In genomic region chr17:82424001-82424862, GRCh38 we compare ENCODE assay signal across 8 cellular contexts. TPM values are rescaled to one million over a fixed set of nuclear protein-coding genes. Genes with fewer than 3 reads are reported as not detected.
DNase-seq lines count a peak whose midpoint lies in the region; ATAC-seq and TF ChIP-seq lines count a peak whose summit lies in the region.

No MANE protein-coding gene starts in this region.

- H3K27ac ChIP-seq in C4-2B: no peak overlapping the region
- no peak overlapping the region for H3K27ac ChIP-seq in body of pancreas
- peak overlapping the region; percentile 75 to 81 for H3K27ac ChIP-seq in testis

- H3K9me3 Mint-ChIP-seq in T-cell: no peaks in the 10 kb centered on the region

- no peaks in the 10 kb centered on the region for H3K27me3 Mint-ChIP-seq in T-cell

- peaks cover 28% of the 10 kb centered on the region for H3K36me3 Mint-ChIP-seq in T-cell

- TF ChIP-seq POLR2A in body of pancreas (IDR thresholded peaks at IDR 0.05) (no peak), testis (IDR thresholded peaks at IDR 0.05) (no peak)

- CTCF ChIA-PET in T-cell (lab: Charles Lee): interaction anchor here in 1 of 2 donors (0.6 kb wide), 1 partner anchor 181 kb away, joined by 3 read pairs; no protein-coding TSS in a partner anchor

- H3K9me3 ChIP-seq in body of pancreas (no peaks in the 10 kb centered on the region), testis (no peaks in the 10 kb centered on the region)

- peak; percentile 83 for TF ChIP-seq CTCF in C4-2B (conservative IDR thresholded peaks at IDR 0.05)
- TF ChIP-seq CTCF in HFF-Myc (IDR thresholded peaks at IDR 0.05; ENCODE audit: low read depth, low read length, missing control alignments): peak; percentile 85
- peak in 6 of 7 experiments; percentile 35 to 61 (median 51) for TF ChIP-seq CTCF in body of pancreas (IDR thresholded peaks at IDR 0.05)
- peak; percentile 80 to 88 (median 81) for TF ChIP-seq CTCF in testis (IDR thresholded peaks at IDR 0.05)

- H3K4me1 ChIP-seq in body of pancreas: peaks cover 6% of the 10 kb centered on the region
- peaks cover 11% of the 10 kb centered on the region for H3K4me1 ChIP-seq in testis

- H3K4me3 ChIP-seq in HFF-Myc (replicated peaks; ENCODE audit: low read depth, low read length) (no peak overlapping the region), body of pancreas (no peak overlapping the region), testis (peak overlapping the region in 1 of 2 donors; percentile 29)

- DNase-seq in HFF-Myc (ENCODE audit: extremely low read depth, low read depth) (no peak), T-cell (peak in 30 of 34 experiments; percentile 21 to 60 (median 48)), body of pancreas (peak in 3 of 4 donors; percentile 46 to 54 (median 50)), lung microvascular endothelial cell (ENCODE audit: low read depth in 2 of 2) (peak; percentile 58 to 61), testis (peak; percentile 88)

- WGBS in body of pancreas, 2 donors: 85 to 90% methylated on average over 24 to 25 of the region's 25 CpGs
- WGBS in testis, 2 donors: 46 to 59% methylated on average over 25 of the region's 25 CpGs

- no peak overlapping the region for H3K27ac Mint-ChIP-seq in T-cell

- ATAC-seq in T-cell (replicated peaks in 1 of 4) (peak in 1 of 4 experiments; percentile 56), body of pancreas (no peak), HG03097 (IDR thresholded peaks at IDR 0.05; ENCODE audit: low FRiP score, unreplicated experiment) (no peak), HG02870 (IDR thresholded peaks at IDR 0.05; ENCODE audit: unreplicated experiment) (no peak)

- intact Hi-C loops in body of pancreas (cut with DNase I): no loop called here
- intact Hi-C loops in testis (cut with DNase I; ENCODE audit: low total_unique reads): no loop called here

- no peaks in the 10 kb centered on the region for H3K27me3 ChIP-seq in body of pancreas
- H3K27me3 ChIP-seq in testis: no peaks in the 10 kb centered on the region

- H3K4me3 Mint-ChIP-seq in T-cell: no peak overlapping the region

- no peaks in the 10 kb centered on the region for H3K36me3 ChIP-seq in body of pancreas (replicated peaks in 1 of 2; ENCODE audit: insufficient read depth in 1 of 2, low read depth in 2 of 2)
- no peaks in the 10 kb centered on the region for H3K36me3 ChIP-seq in testis (ENCODE audit: low read depth, missing control alignments)

- peaks cover 16 to 34% (median 26%) of the 10 kb centered on the region in 3 donors for H3K4me1 Mint-ChIP-seq in T-cell

- POLR2A ChIA-PET in T-cell (lab: Charles Lee): no interaction called here

RNA-seq across cellular contexts. Expression of gene OGFOD3, which starts 5.8 kb away (rescaled TPM):
- total RNA-seq in T-cell (10 to 100 TPM; 22.0 to 32.2 (median 29.2) TPM), body of pancreas (10 to 100 TPM; 16.8 to 40.0 TPM), lung microvascular endothelial cell (13.9 and 19.8 TPM in 2 replicates), testis (10 to 100 TPM; 28.9 to 37.4 TPM)
- polyA plus RNA-seq in testis (ENCODE audit: insufficient read depth, low read depth, low replicate concordance): 19.6 TPM

RNA-seq across cellular contexts. Expression of gene HEXD, which starts 6.1 kb away (rescaled TPM):
- total RNA-seq in T-cell: 100 to 1,000 TPM in 3 of 5 donors, 10 to 100 TPM in 2; 51.2 to 128 (median 113) TPM
- total RNA-seq in body of pancreas: 100 to 1,000 TPM in 1 of 2 donors, 10 to 100 TPM in 1; 54.7 to 188 TPM
- total RNA-seq in lung microvascular endothelial cell: 9.8 and 13.3 TPM in 2 replicates
- total RNA-seq in testis: 10 to 100 TPM; 90.9 to 95.3 TPM
- polyA plus RNA-seq in testis (ENCODE audit: insufficient read depth, low read depth, low replicate concordance): 24.4 TPM

RNA-seq across cellular contexts. Expression of gene CYBC1, which starts 26.3 kb away (rescaled TPM):
- total RNA-seq in T-cell: 100 to 1,000 TPM; 148 to 274 (median 262) TPM
- 10 to 100 TPM; 53.1 to 68.2 TPM for total RNA-seq in body of pancreas
- 31.8 and 57.1 TPM in 2 replicates for total RNA-seq in lung microvascular endothelial cell
- total RNA-seq in testis: 10 to 100 TPM; 61.1 to 88.2 TPM
- polyA plus RNA-seq in testis (ENCODE audit: insufficient read depth, low read depth, low replicate concordance): 46.3 TPM

RNA-seq across cellular contexts. Expression of gene NARF, which starts 34.3 kb away (rescaled TPM):
- total RNA-seq in T-cell (100 to 1,000 TPM in 3 of 5 donors, 10 to 100 TPM in 2; 85.7 to 113 (median 101) TPM), body of pancreas (10 to 100 TPM; 14.5 to 85.4 TPM), lung microvascular endothelial cell (50.1 and 96.2 TPM in 2 replicates), testis (100 to 1,000 TPM; 115 to 130 TPM)
- 161 TPM for polyA plus RNA-seq in testis (ENCODE audit: insufficient read depth, low read depth, low replicate concordance)

RNA-seq across cellular contexts. Expression of gene UTS2R, which starts 52.7 kb away (rescaled TPM):
- total RNA-seq in T-cell: not detected
- not detected for total RNA-seq in body of pancreas
- not detected in 2 replicates for total RNA-seq in lung microvascular endothelial cell
- total RNA-seq in testis: 10 to 100 TPM in 1 of 2 donors, 1 to 10 TPM in 1; 3.8 to 28.1 TPM
- 0.32 TPM for polyA plus RNA-seq in testis (ENCODE audit: insufficient read depth, low read depth, low replicate concordance)

Comparison
In these comparisons a context has a peak if more than half of its experiments do, and no peak if none do; other contexts are left out.
1. H3K27ac ChIP-seq: peak in testis (2 of 2); none in C4-2B (single experiment) and body of pancreas (0 of 4).
2. Peak in every context shown above with its lines, with median percentiles within 50 percentile points of each other: CTCF ChIP-seq.